ENCODE assay signal across 8 cellular contexts in the genomic region with DNA sequence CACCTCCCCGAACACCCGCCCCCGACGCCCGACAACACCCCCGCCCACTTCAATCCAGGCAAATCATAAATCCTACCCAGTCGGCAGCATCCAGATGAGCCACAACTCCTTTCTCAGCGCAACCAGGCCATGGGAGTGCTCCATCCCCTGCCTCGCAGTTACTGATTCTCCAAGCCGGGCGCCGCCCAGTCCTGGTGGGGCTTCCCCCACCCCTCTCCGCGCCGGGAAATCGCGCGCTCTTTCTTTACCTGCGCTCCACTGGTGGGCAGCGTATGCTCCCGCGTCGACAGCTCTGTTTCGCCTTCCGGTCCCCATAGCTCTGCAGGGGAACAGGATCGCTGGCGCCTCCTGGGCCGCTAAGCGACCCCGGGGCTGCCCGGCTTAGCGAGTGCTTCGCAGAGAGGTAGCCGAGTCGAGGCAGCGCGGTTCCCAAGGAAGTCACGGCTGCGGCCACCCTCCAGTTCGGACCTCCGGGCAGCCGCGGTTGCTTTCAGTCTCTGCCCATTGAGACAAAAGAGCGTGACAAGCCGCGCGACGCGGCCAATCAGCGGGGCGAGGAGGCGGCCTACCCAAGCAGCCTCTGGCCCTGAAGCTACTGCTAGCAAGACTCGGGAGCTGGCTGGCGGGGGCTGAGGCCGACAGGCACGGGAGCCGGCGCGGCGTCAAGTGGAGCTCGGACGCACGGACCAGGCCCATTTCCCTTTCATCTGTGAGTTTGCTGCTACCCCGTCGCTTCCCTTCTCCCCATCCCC. TPM values are rescaled to one million over a fixed set of nuclear protein-coding genes. Genes with fewer than 3 reads are reported as not detected.
DNase-seq lines count a peak whose midpoint lies in the region; ATAC-seq, FAIRE-seq and TF ChIP-seq lines count a peak whose summit lies in the region.

No MANE protein-coding gene starts in this region.

- ATAC-seq in HG02885 (IDR thresholded peaks at IDR 0.05; ENCODE audit: poor library complexity, unreplicated experiment) = peak; percentile 66

- peak; percentile 11 for DNase-seq in A172 (ENCODE audit: low spot score)
- peak; percentile 49 for DNase-seq in GM18507 (ENCODE audit: extremely low spot score, insufficient read length, low read depth)
- peak; percentile 52 to 66 for DNase-seq in NCI-H1930 (lab: John Stamatoyannopoulos, UW)
- DNase-seq in caudate nucleus (lab: John Stamatoyannopoulos, UW) = peak in 54 of 61 donors; percentile 2 to 72 (median 27)
- DNase-seq in kidney = peak; percentile 82
- DNase-seq in stimulated activated CD4-positive, alpha-beta T cell treated with anti-CD3 and anti-CD28 coated beads, Interleukin-15, amount 100 ng/mL, for 1 hour (ENCODE audit: low read depth in 1 of 2, low spot score in 1 of 2) = peak; percentile 9 to 35

- H3K9me3 ChIP-seq in kidney (ENCODE audit: control insufficient read depth in 1 of 2, low read length in 2 of 2) = no peaks in the 10 kb centered on the region

- peak overlapping the region; percentile 41 for H3K27ac ChIP-seq in VCaP
- peak overlapping the region; percentile 16 for H3K27ac ChIP-seq in caudate nucleus (ENCODE audit: low read depth, low read length)
- peak overlapping the region; percentile 22 to 37 for H3K27ac ChIP-seq in kidney (ENCODE audit: low read depth in 2 of 2, low read length in 2 of 2)

- intact Hi-C loops in kidney (cut with DNase I) = no loop called here

- H3K36me3 ChIP-seq in kidney (ENCODE audit: control insufficient read depth in 1 of 2, insufficient read depth in 2 of 2, low read length in 2 of 2) = no peaks in the 10 kb centered on the region

- FAIRE-seq in GM18507 (lab: Jason Lieb, UNC) (peak; percentile 24), kidney (lab: Jason Lieb, UNC) (no peak)

- peak overlapping the region; percentile 50 to 58 for H3K4me3 ChIP-seq in kidney (ENCODE audit: low read length in 2 of 2)

- no peak for TF ChIP-seq CTCF in VCaP (conservative IDR thresholded peaks at IDR 0.05)
- no peak for TF ChIP-seq CTCF in kidney (IDR thresholded peaks at IDR 0.05; ENCODE audit: borderline replicate concordance, extremely low read depth, insufficient read depth)

- peak overlapping the region; percentile 24 to 34 for H3K9ac ChIP-seq in kidney (ENCODE audit: low read length in 2 of 2)

- peaks cover 0 to 3% of the 10 kb centered on the region in 2 donors for H3K4me1 ChIP-seq in kidney (ENCODE audit: control insufficient read depth in 1 of 2, insufficient read depth in 1 of 2, low read depth in 1 of 2, low read length in 2 of 2)

RNA-seq across cellular contexts. Expression of gene TMSB15B, which starts 43.7 kb away (rescaled TPM):
- 17.0 and 24.3 TPM in 2 replicates for total RNA-seq in A172 (2014; rRNA removed; shearing (Covaris generic))
- total RNA-seq in kidney = 2.0 TPM
- 1.7 TPM for polyA plus RNA-seq in kidney (ENCODE audit: insufficient read depth, low read depth, low replicate concordance)

Comparison
In these comparisons a context has a peak if more than half of its experiments do, and no peak if none do; other contexts are left out.
1. Peak in every context shown above with its lines: DNase-seq, ATAC-seq, H3K4me3 ChIP-seq and H3K27ac ChIP-seq.
2. DNase-seq: peak in every context shown above with its lines; median percentile 82 in kidney; 59 in NCI-H1930; 49 in GM18507; 27 in caudate nucleus; 22 in stimulated activated CD4-positive, alpha-beta T cell treated with anti-CD3 and anti-CD28 coated beads, Interleukin-15, amount 100 ng/mL, for 1 hour; 11 in A172.